ENCODE assay signal across 30 cellular contexts in the genomic region with DNA sequence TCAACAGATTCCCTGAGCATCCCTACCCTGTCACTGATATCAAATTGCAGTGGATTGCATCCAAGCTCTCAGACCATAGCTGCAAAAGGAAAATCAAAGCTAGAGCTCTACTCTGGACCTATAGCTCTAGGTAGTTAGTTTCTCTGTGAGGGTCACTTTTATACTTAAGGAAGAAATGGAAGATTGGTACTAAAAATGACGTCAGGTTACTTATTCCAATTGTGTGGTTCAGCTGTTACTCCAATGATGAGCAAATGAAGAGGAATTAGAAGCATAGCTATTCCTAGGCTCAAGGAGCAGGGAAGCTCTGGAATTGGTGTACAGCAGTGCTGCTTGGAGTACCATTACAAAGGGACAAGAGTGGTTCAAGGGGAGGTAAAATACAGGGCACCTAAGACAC. TPM values are rescaled to one million over a fixed set of nuclear protein-coding genes. Genes with fewer than 3 reads are reported as not detected.
"Had no signal": no experiment of that assay in that cellular context is flagged by ENCODE, and none has a peak within 500 bp of the region (broad histone marks: within the 10 kb centered on the region; RNA-seq: fewer than 3 reads in every experiment).

No MANE protein-coding gene starts in this region.

- H3K9me3 Mint-ChIP-seq: activated B cell treated with CpG ODN at 0.5 μM for 24 hours; activated CD4-positive, alpha-beta T cell treated with anti-CD3 and anti-CD28 coated beads, Interleukin-2, amount 10 ng/mL, durations not matched to agents 24 days and 14 days; activated naive CD4-positive, alpha-beta T cell treated with anti-CD3 and anti-CD28 coated beads, Interleukin-2, amount 10 ng/mL, durations not matched to agents 7 days and 5 days; activated naive CD8-positive, alpha-beta T cell treated with anti-CD3 and anti-CD28 coated beads, Interleukin-2, amount 10 ng/mL, durations not matched to agents 7 days and 5 days; activated T-helper 17 cell treated with anti-CD3 and anti-CD28 coated beads, Interleukin-2, amount 50 U/mL, for 72 hours had no signal

- H3K36me3 Mint-ChIP-seq: activated naive CD4-positive, alpha-beta T cell treated with anti-CD3 and anti-CD28 coated beads, Interleukin-2, amount 10 ng/mL, durations not matched to agents 7 days and 5 days; activated naive CD8-positive, alpha-beta T cell treated with anti-CD3 and anti-CD28 coated beads, Interleukin-2, amount 10 ng/mL, durations not matched to agents 7 days and 5 days had no signal

- ATAC-seq: activated T-helper 17 cell treated with anti-CD3 and anti-CD28 coated beads, Interleukin-2, amount 50 U/mL, for 72 hours; T-helper 17 cell had no signal

- H3K4me3 Mint-ChIP-seq: activated B cell treated with CpG ODN at 0.5 μM for 24 hours; activated CD4-positive, alpha-beta T cell treated with anti-CD3 and anti-CD28 coated beads, Interleukin-2, amount 10 ng/mL, durations not matched to agents 24 days and 14 days; activated naive CD4-positive, alpha-beta T cell treated with anti-CD3 and anti-CD28 coated beads, Interleukin-2, amount 10 ng/mL, durations not matched to agents 7 days and 5 days; activated naive CD8-positive, alpha-beta T cell treated with anti-CD3 and anti-CD28 coated beads, Interleukin-2, amount 10 ng/mL, durations not matched to agents 7 days and 5 days; activated T-helper 17 cell treated with anti-CD3 and anti-CD28 coated beads, Interleukin-2, amount 50 U/mL, for 72 hours; T-helper 17 cell had no signal

- H3K9me3 ChIP-seq: adrenal gland, MG63 had no signal

- H3K27ac Mint-ChIP-seq: activated B cell treated with CpG ODN at 0.5 μM for 24 hours; activated CD4-positive, alpha-beta T cell treated with anti-CD3 and anti-CD28 coated beads, Interleukin-2, amount 10 ng/mL, durations not matched to agents 24 days and 14 days; activated naive CD4-positive, alpha-beta T cell treated with anti-CD3 and anti-CD28 coated beads, Interleukin-2, amount 10 ng/mL, durations not matched to agents 7 days and 5 days; activated naive CD8-positive, alpha-beta T cell treated with anti-CD3 and anti-CD28 coated beads, Interleukin-2, amount 10 ng/mL, durations not matched to agents 7 days and 5 days; activated T-helper 17 cell treated with anti-CD3 and anti-CD28 coated beads, Interleukin-2, amount 50 U/mL, for 72 hours; T-helper 17 cell had no signal

- H2AFZ ChIP-seq: PC-9 had no signal

- H3K4me1 Mint-ChIP-seq: activated CD4-positive, alpha-beta T cell treated with anti-CD3 and anti-CD28 coated beads, Interleukin-2, amount 10 ng/mL, durations not matched to agents 24 days and 14 days; activated naive CD4-positive, alpha-beta T cell treated with anti-CD3 and anti-CD28 coated beads, Interleukin-2, amount 10 ng/mL, durations not matched to agents 7 days and 5 days; activated T-helper 17 cell treated with anti-CD3 and anti-CD28 coated beads, Interleukin-2, amount 50 U/mL, for 72 hours; T-helper 17 cell had no signal

- H3K4me2 ChIP-seq: KMS-11, PC-9 had no signal

- H3K27me3 ChIP-seq: MG63 had no signal

- FAIRE-seq: bronchial epithelial cell, TTC549 had no signal

- DNase-seq: activated B cell treated with CpG ODN at 0.5 μM for 24 hours; activated CD4-positive, alpha-beta T cell treated with anti-CD3 and anti-CD28 coated beads for 1 hour; activated CD4-positive, alpha-beta T cell treated with anti-CD3 and anti-CD28 coated beads, Interleukin-2, amount 10 ng/mL, durations not matched to agents 24 days and 14 days; activated CD4-positive, alpha-beta T cell treated with anti-CD3 and anti-CD28 coated beads, Interleukin-2, amount 50 U/mL, for 48 hours; activated gamma-delta T cell treated with Interleukin-2 at 50 U/mL for 16 hours; activated naive CD4-positive, alpha-beta T cell treated with anti-CD3 and anti-CD28 coated beads, Interleukin-2, amount 10 ng/mL, durations not matched to agents 7 days and 5 days; activated naive CD8-positive, alpha-beta T cell treated with anti-CD3 and anti-CD28 coated beads, Interleukin-2, amount 10 ng/mL, durations not matched to agents 7 days and 5 days; activated T-cell treated with anti-CD3 and anti-CD28 coated beads for 4 hours; activated T-cell treated with anti-CD3 and anti-CD28 coated beads, Interleukin-2, amount 50 U/mL, for 48 hours; adrenal gland; anterior cingulate cortex; central memory CD4-positive, alpha-beta T cell; MG63; MV-4-11; NCI-H1092 treated with DMSO at 0.1 percent for 48 hours; NCI-H1436; NCI-H1694 treated with DMSO at 0.1 percent for 48 hours; NCI-H2029 treated with DMSO at 0.1 percent for 48 hours; NCI-H345; NCI-H510A; NCI-H526 treated with DMSO at 0.1 percent for 48 hours; PC-9; SIG-M5; T-helper 17 cell; T1000 had no signal

- H3K4me3 ChIP-seq: adrenal gland, PC-9 had no signal

- H3K36me3 ChIP-seq: adrenal gland, MG63 had no signal

- H3K9ac ChIP-seq: KMS-11 had no signal

- H3K4me1 ChIP-seq: adrenal gland had no signal

- H3K27ac ChIP-seq: adrenal gland, KMS-11, PC-9 had no signal

RNA-seq across cellular contexts. Expression of a gene that starts 36.4 kb away (rescaled TPM):
- total RNA-seq: activated B cell treated with CpG ODN at 0.5 μM for 24 hours; activated CD4-positive, alpha-beta T cell treated with anti-CD3 and anti-CD28 coated beads, Interleukin-2, amount 10 ng/mL, durations not matched to agents 24 days and 14 days; activated CD8-positive, alpha-beta memory T cell treated with anti-CD3 and anti-CD28 coated beads for 36 hours; activated naive CD8-positive, alpha-beta T cell treated with anti-CD3 and anti-CD28 coated beads, Interleukin-2, amount 10 ng/mL, durations not matched to agents 7 days and 5 days; activated T-helper 17 cell treated with anti-CD3 and anti-CD28 coated beads, Interleukin-2, amount 50 U/mL, for 72 hours; bronchial epithelial cell; PC-9; T-helper 17 cell had no signal

RNA-seq across cellular contexts. Expression of a gene that starts 58.4 kb away (rescaled TPM):
- total RNA-seq: activated B cell treated with CpG ODN at 0.5 μM for 24 hours; activated CD4-positive, alpha-beta T cell treated with anti-CD3 and anti-CD28 coated beads, Interleukin-2, amount 10 ng/mL, durations not matched to agents 24 days and 14 days; activated CD8-positive, alpha-beta memory T cell treated with anti-CD3 and anti-CD28 coated beads for 36 hours; activated naive CD8-positive, alpha-beta T cell treated with anti-CD3 and anti-CD28 coated beads, Interleukin-2, amount 10 ng/mL, durations not matched to agents 7 days and 5 days; activated T-helper 17 cell treated with anti-CD3 and anti-CD28 coated beads, Interleukin-2, amount 50 U/mL, for 72 hours; adrenal gland; bronchial epithelial cell; PC-9; T-helper 17 cell had no signal
